ENCODE assay signal across 9 cellular contexts in the genomic region with DNA sequence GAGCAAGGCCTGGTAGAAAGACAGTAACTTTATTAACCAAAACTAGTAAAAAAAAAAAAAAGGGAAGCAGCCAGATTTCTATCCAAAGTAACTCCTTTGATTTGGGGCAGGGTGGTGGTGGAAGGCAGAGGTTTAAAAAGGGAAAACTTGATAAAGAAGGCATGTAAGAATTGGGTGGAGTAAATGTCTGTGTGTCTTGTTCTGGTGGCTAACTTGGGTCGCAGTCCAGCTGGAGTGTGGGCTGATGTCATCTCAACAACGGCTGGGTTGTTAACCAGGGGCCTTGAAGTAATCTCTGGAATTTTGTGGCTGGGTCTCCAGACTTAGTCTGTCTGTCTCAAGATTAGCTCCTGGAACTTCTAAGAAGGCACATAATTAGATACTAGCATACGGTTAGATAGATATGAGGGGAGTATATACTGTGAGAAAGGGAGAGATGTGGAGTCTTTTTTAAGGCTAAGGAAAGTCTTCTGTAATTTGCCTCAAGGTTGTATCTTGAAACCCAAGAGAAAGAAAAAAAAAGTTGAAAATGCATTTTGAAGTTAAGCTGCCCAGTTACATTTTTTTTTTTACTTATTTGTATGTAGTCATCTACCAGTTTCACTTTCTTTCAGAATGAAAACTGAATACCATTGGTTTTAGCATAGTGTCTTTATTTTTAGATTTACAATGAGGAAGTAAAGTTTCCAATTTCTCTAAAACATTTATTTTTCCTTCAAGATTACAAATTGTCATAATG. TPM values are rescaled to one million over a fixed set of nuclear protein-coding genes. Genes with fewer than 3 reads are reported as not detected.
DNase-seq lines count a peak whose midpoint lies in the region; ATAC-seq and FAIRE-seq lines count a peak whose summit lies in the region.
"Had no signal": no experiment of that assay in that cellular context is flagged by ENCODE, and none has a peak within 500 bp of the region (broad histone marks: within the 10 kb centered on the region; RNA-seq: fewer than 3 reads in every experiment).

No MANE protein-coding gene starts in this region.

- no peak overlapping the region for H3K4me3 ChIP-seq in small intestine (ENCODE audit: low read depth in 1 of 2, low read length in 2 of 2)
- H3K4me3 ChIP-seq: A549 had no signal

- no peaks in the 10 kb centered on the region for H3K36me3 ChIP-seq in small intestine (ENCODE audit: control insufficient read depth in 2 of 2, insufficient read depth in 2 of 2, low read length in 2 of 2)

- DNase-seq in NOMO-1 treated with DMSO at 0.1 percent for 48 hours (lab: John Stamatoyannopoulos, UW; ENCODE audit: unreplicated experiment) (peak; percentile 78), NOMO-1 treated with dmso at 0.1 percent for 144 hours (lab: John Stamatoyannopoulos, UW; ENCODE audit: unreplicated experiment) (no peak), RPMI7951 (ENCODE audit: low read depth) (peak; percentile 60), kidney tubule cell (ENCODE audit: low spot score) (peak; percentile 76), superior temporal gyrus (ENCODE audit: extremely low spot score) (no peak), small intestine (no peak), foreskin melanocyte (no peak)

- H3K4me1 ChIP-seq in small intestine (ENCODE audit: control insufficient read depth in 2 of 2, insufficient read depth in 1 of 2, low read depth in 1 of 2, low read length in 1 of 2), result peaks cover 0 to 8% of the 10 kb centered on the region in 2 donors

- H3K27ac ChIP-seq in small intestine (ENCODE audit: low read depth in 1 of 2, low read length in 1 of 2), result peak overlapping the region in 1 of 2 donors; percentile 57

- H3K27me3 ChIP-seq in small intestine (ENCODE audit: control insufficient read depth in 2 of 2, insufficient read depth in 2 of 2, low read length in 2 of 2), result no peaks in the 10 kb centered on the region

- FAIRE-seq in small intestine (lab: Jason Lieb, UNC), result no peak
- FAIRE-seq: A549 had no signal

- ATAC-seq in HG02852 (IDR thresholded peaks at IDR 0.05; ENCODE audit: unreplicated experiment), result peak; percentile 85
- ATAC-seq: A549 had no signal

- H3K9me3 ChIP-seq in small intestine (ENCODE audit: control insufficient read depth, low read depth), result no peaks in the 10 kb centered on the region
- H3K9me3 ChIP-seq: A549 had no signal

- WGBS in small intestine, 3 donors, result 33 to 44% (median 42%) methylated on average over 3 of the region's 3 CpGs

RNA-seq across cellular contexts. Expression of a gene that starts 48.3 kb away (rescaled TPM):
- 11.9 and 12.1 TPM in 2 replicates for total RNA-seq in RPMI7951 (2014; rRNA removed; shearing (Covaris generic))
- polyA plus RNA-seq in small intestine, result 1 to 10 TPM; 4.1 to 6.7 (median 6.5) TPM

Comparison
In these comparisons a context has a peak if more than half of its experiments do, and no peak if none do; other contexts are left out.
1. DNase-seq: peak in NOMO-1 treated with DMSO at 0.1 percent for 48 hours (single experiment), RPMI7951 (single experiment) and kidney tubule cell (single experiment); none in NOMO-1 treated with dmso at 0.1 percent for 144 hours (single experiment), superior temporal gyrus (single experiment), small intestine (single experiment) and foreskin melanocyte (single experiment).